Comparison of ENCODE assay signal across 19 cellular contexts in the genomic region with DNA sequence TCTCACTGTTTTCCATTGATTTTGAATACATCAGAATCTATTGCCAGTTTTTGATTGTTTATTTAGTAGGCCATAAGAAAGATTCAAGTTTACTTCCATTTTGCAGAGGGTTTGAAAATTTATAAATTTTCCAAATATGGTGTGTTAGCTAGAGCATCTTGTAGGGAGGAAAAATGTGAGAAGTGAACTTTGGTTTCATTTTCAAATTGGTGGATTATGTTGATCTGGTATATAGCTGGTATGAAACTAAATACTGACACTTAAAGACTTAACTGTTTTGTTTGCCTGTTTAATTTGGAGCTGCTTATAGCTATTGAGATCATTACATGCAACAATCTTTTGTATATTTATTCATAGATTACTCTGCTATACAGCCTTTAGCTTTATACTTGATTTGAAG.
DNase-seq lines count a peak whose midpoint lies in the region; ATAC-seq and TF ChIP-seq lines count a peak whose summit lies in the region.
"Had no signal": no experiment of that assay in that cellular context is flagged by ENCODE, and none has a peak within 500 bp of the region (broad histone marks: within the 10 kb centered on the region; RNA-seq: fewer than 3 reads in every experiment).

No MANE protein-coding gene starts in this region.

- H3K27me3 Mint-ChIP-seq in activated T-helper 17 cell treated with anti-CD3 and anti-CD28 coated beads, Interleukin-2, amount 50 U/mL, for 72 hours = no peaks in the 10 kb centered on the region
- H3K27me3 Mint-ChIP-seq in stimulated activated memory B cell treated with anti-CD40 and anti-IgM and Interleukin-4, amounts not matched to agents 10 μg/mL and 1 μg/mL and 100 μg/mL, for 72 hours = no peaks in the 10 kb centered on the region
- H3K27me3 Mint-ChIP-seq: activated B cell treated with CpG ODN at 0.5 μM for 24 hours; activated naive CD4-positive, alpha-beta T cell treated with anti-CD3 and anti-CD28 coated beads, Interleukin-2, amount 50 U/mL, for 24 hours; B cell had no signal

- peak overlapping the region; percentile 31 for H3K4me3 Mint-ChIP-seq in activated T-helper 17 cell treated with anti-CD3 and anti-CD28 coated beads, Interleukin-2, amount 50 U/mL, for 72 hours
- no peak overlapping the region for H3K4me3 Mint-ChIP-seq in stimulated activated memory B cell treated with anti-CD40 and anti-IgM and Interleukin-4, amounts not matched to agents 10 μg/mL and 1 μg/mL and 100 μg/mL, for 72 hours
- H3K4me3 Mint-ChIP-seq: activated B cell treated with CpG ODN at 0.5 μM for 24 hours; activated naive CD4-positive, alpha-beta T cell treated with anti-CD3 and anti-CD28 coated beads, Interleukin-2, amount 50 U/mL, for 24 hours; B cell had no signal

- peak; percentile 49 for ATAC-seq in GM18870 (IDR thresholded peaks at IDR 0.05; ENCODE audit: unreplicated experiment)
- ATAC-seq in HG02884 (IDR thresholded peaks at IDR 0.05; ENCODE audit: unreplicated experiment) = peak; percentile 49
- ATAC-seq in activated T-helper 17 cell treated with anti-CD3 and anti-CD28 coated beads, Interleukin-2, amount 50 U/mL, for 72 hours (replicated peaks) = no peak
- ATAC-seq in stimulated activated memory B cell treated with anti-CD40 and anti-IgM and Interleukin-4, amounts not matched to agents 10 μg/mL and 1 μg/mL and 100 μg/mL, for 72 hours = no peak
- ATAC-seq: Panc1 had no signal

- peak overlapping the region; percentile 26 for H3K27ac Mint-ChIP-seq in activated T-helper 17 cell treated with anti-CD3 and anti-CD28 coated beads, Interleukin-2, amount 50 U/mL, for 72 hours
- H3K27ac Mint-ChIP-seq in stimulated activated memory B cell treated with anti-CD40 and anti-IgM and Interleukin-4, amounts not matched to agents 10 μg/mL and 1 μg/mL and 100 μg/mL, for 72 hours = no peak overlapping the region
- H3K27ac Mint-ChIP-seq: activated B cell treated with CpG ODN at 0.5 μM for 24 hours; activated naive CD4-positive, alpha-beta T cell treated with anti-CD3 and anti-CD28 coated beads, Interleukin-2, amount 50 U/mL, for 24 hours; B cell had no signal

- in situ Hi-C loops in GM13976 (cut with MboI; ENCODE audit: low sequenced_read_pairs, unreplicated experiment) (no loop called here), GM13977 (cut with MboI; ENCODE audit: low pct_unique_long_range_greater_than_20kb, low sequenced_read_pairs, unreplicated experiment) (no loop called here)

- peak; percentile 39 for DNase-seq in GM13976 (ENCODE audit: low spot score)
- no peak for DNase-seq in nucleus accumbens (lab: John Stamatoyannopoulos, UW)
- DNase-seq in NCI-H748 (lab: John Stamatoyannopoulos, UW; ENCODE audit: unreplicated experiment) = no peak
- no peak for DNase-seq in GM13977 (ENCODE audit: low spot score)
- DNase-seq: activated B cell treated with CpG ODN at 0.5 μM for 24 hours; activated CD8-positive, alpha-beta memory T cell treated with anti-CD3 and anti-CD28 coated beads, Interleukin-2, amount 50 U/mL, for 4 hours; effector CD8-positive, alpha-beta T cell; H7; left ventricle myocardium inferior; NCI-H1694 treated with DMSO at 0.1 percent for 48 hours; NCI-H510A; stimulated activated CD4-positive, alpha-beta T cell treated with anti-CD3 and anti-CD28 coated beads, Interleukin-12 subunit alpha, Interleukin-12 subunit beta, amount 100 ng/mL, for 4 hours had no signal

- H3K36me3 Mint-ChIP-seq in activated T-helper 17 cell treated with anti-CD3 and anti-CD28 coated beads, Interleukin-2, amount 50 U/mL, for 72 hours (ENCODE audit: low read depth) = no peaks in the 10 kb centered on the region
- H3K36me3 Mint-ChIP-seq in stimulated activated memory B cell treated with anti-CD40 and anti-IgM and Interleukin-4, amounts not matched to agents 10 μg/mL and 1 μg/mL and 100 μg/mL, for 72 hours = no peaks in the 10 kb centered on the region
- H3K36me3 Mint-ChIP-seq: activated naive CD4-positive, alpha-beta T cell treated with anti-CD3 and anti-CD28 coated beads, Interleukin-2, amount 50 U/mL, for 24 hours had no signal

- H3K4me1 Mint-ChIP-seq in activated T-helper 17 cell treated with anti-CD3 and anti-CD28 coated beads, Interleukin-2, amount 50 U/mL, for 72 hours = peaks cover 5% of the 10 kb centered on the region
- H3K4me1 Mint-ChIP-seq in stimulated activated memory B cell treated with anti-CD40 and anti-IgM and Interleukin-4, amounts not matched to agents 10 μg/mL and 1 μg/mL and 100 μg/mL, for 72 hours = peaks cover 23% of the 10 kb centered on the region

- H3K9me3 Mint-ChIP-seq in activated T-helper 17 cell treated with anti-CD3 and anti-CD28 coated beads, Interleukin-2, amount 50 U/mL, for 72 hours = no peaks in the 10 kb centered on the region
- no peaks in the 10 kb centered on the region for H3K9me3 Mint-ChIP-seq in stimulated activated memory B cell treated with anti-CD40 and anti-IgM and Interleukin-4, amounts not matched to agents 10 μg/mL and 1 μg/mL and 100 μg/mL, for 72 hours
- H3K9me3 Mint-ChIP-seq: activated B cell treated with CpG ODN at 0.5 μM for 24 hours; activated naive CD4-positive, alpha-beta T cell treated with anti-CD3 and anti-CD28 coated beads, Interleukin-2, amount 50 U/mL, for 24 hours had no signal

- TF ChIP-seq CTCF in GM13976 (IDR thresholded peaks at IDR 0.05; ENCODE audit: borderline replicate concordance, control extremely low read depth, extremely low read depth, insufficient read depth, missing control alignments) = no peak
- no peak for TF ChIP-seq CTCF in GM13977 (IDR thresholded peaks at IDR 0.05; ENCODE audit: extremely low read depth, insufficient read depth, missing control alignments)

Comparison
In these comparisons a context has a peak if more than half of its experiments do, and no peak if none do; other contexts are left out.
1. ATAC-seq: peak in GM18870 (single experiment) and HG02884 (single experiment); none in activated T-helper 17 cell treated with anti-CD3 and anti-CD28 coated beads, Interleukin-2, amount 50 U/mL, for 72 hours (single experiment) and stimulated activated memory B cell treated with anti-CD40 and anti-IgM and Interleukin-4, amounts not matched to agents 10 μg/mL and 1 μg/mL and 100 μg/mL, for 72 hours (single experiment).